Comparison of ENCODE assay signal across 8 cellular contexts in the genomic region with DNA sequence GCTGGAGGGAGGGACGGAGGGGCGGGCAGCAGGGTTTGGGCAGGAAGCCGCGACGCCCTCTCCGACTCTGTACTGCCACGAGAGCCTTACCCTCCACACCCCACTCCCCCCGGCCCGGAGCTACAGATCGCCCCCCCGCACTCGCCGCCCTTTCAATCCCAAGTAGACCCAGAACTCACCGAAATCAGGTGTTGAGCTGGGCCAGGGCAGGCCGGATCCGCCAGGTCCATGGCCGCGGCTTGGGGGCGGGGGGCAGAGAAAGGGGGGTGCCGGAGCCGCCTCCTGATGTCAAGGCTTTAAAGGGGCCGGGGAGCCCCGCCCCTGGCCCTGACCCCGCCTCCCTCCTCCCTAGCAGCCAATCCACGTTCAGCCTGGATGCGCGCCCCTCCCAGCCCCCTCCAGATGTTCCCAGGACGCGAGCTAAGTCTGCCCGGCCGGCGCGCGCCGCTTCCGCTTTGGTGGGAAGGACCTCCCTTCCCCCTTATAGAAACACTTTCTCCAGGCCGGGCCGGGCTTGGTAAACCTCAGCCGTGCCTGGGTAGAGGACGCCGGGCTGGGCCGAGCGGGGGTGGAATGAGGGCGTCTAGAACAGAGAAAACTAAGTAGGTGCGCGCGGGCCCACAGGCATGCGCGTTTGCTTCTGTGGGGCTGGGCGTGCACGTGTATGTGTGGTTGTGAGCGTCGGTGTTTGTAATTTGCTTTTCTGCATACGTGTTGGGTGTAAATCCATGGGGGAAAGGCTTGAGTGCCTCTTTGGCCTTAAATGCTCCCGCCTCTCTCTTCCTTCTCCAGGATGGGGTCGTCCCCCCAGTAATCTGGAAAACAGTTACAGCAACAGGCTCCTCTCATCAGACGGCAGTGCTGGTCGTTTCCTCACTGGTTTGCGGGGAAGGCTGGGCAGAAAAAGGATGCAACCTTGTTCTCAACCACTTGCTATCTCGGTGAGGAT. TPM values are rescaled to one million over a fixed set of nuclear protein-coding genes. Genes with fewer than 3 reads are reported as not detected.
DNase-seq lines count a peak whose midpoint lies in the region; ATAC-seq and TF ChIP-seq lines count a peak whose summit lies in the region.

A gene with protein sequence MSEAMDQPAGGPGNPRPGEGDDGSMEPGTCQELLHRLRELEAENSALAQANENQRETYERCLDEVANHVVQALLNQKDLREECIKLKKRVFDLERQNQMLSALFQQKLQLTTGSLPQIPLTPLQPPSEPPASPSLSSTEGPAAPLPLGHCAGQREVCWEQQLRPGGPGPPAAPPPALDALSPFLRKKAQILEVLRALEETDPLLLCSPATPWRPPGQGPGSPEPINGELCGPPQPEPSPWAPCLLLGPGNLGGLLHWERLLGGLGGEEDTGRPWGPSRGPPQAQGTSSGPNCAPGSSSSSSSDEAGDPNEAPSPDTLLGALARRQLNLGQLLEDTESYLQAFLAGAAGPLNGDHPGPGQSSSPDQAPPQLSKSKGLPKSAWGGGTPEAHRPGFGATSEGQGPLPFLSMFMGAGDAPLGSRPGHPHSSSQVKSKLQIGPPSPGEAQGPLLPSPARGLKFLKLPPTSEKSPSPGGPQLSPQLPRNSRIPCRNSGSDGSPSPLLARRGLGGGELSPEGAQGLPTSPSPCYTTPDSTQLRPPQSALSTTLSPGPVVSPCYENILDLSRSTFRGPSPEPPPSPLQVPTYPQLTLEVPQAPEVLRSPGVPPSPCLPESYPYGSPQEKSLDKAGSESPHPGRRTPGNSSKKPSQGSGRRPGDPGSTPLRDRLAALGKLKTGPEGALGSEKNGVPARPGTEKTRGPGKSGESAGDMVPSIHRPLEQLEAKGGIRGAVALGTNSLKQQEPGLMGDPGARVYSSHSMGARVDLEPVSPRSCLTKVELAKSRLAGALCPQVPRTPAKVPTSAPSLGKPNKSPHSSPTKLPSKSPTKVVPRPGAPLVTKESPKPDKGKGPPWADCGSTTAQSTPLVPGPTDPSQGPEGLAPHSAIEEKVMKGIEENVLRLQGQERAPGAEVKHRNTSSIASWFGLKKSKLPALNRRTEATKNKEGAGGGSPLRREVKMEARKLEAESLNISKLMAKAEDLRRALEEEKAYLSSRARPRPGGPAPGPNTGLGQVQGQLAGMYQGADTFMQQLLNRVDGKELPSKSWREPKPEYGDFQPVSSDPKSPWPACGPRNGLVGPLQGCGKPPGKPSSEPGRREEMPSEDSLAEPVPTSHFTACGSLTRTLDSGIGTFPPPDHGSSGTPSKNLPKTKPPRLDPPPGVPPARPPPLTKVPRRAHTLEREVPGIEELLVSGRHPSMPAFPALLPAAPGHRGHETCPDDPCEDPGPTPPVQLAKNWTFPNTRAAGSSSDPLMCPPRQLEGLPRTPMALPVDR (N-terminal part only) (minus strand): TSS at position 271 of the 949 bp plus-strand sequence. CDS start 24,369 bp downstream, outside the sequence.

- peak; percentile 77 for ATAC-seq in GM23338
- peak; percentile 98 for ATAC-seq in natural killer cell treated with Interleukin-12 subunit alpha and Interleukin-12 subunit beta and Interleukin-15 and Interleukin-18, amount 100 ng/mL, for 72 hours

- H3K27ac Mint-ChIP-seq in GM23338, result peak within 1 kb of the TSS; percentile 100
- peak within 1 kb of the TSS; percentile 69 to 83 for H3K27ac Mint-ChIP-seq in natural killer cell treated with Interleukin-12 subunit alpha and Interleukin-12 subunit beta and Interleukin-15 and Interleukin-18, amount 100 ng/mL, for 72 hours

- no peaks in the 10 kb centered on the region for H3K9me3 ChIP-seq in DOHH2 (ENCODE audit: control insufficient read depth, insufficient read depth, low read length)

- H3K36me3 Mint-ChIP-seq in GM23338 (ENCODE audit: low read depth), result no peaks in the 10 kb centered on the region; the same call in 2 of the 3 replicates
- H3K36me3 Mint-ChIP-seq in natural killer cell treated with Interleukin-12 subunit alpha and Interleukin-12 subunit beta and Interleukin-15 and Interleukin-18, amount 100 ng/mL, for 72 hours, result no peaks in the 10 kb centered on the region

- H3K9me3 Mint-ChIP-seq in GM23338, result no peaks in the 10 kb centered on the region
- no peaks in the 10 kb centered on the region for H3K9me3 Mint-ChIP-seq in natural killer cell treated with Interleukin-12 subunit alpha and Interleukin-12 subunit beta and Interleukin-15 and Interleukin-18, amount 100 ng/mL, for 72 hours

- H3K4me2 ChIP-seq in DOHH2 (ENCODE audit: low read length) (peak within 1 kb of the TSS; percentile 96), GM23338 (peak within 1 kb of the TSS; percentile 100)

- no peaks in the 10 kb centered on the region for H3F3A ChIP-seq in DOHH2 (ENCODE audit: control insufficient read depth, insufficient read depth)
- H3F3A ChIP-seq in GM23338 (replicated peaks; ENCODE audit: low read depth), result 0 out of 2 replicates have a peak, but pooled peaks cover 6% of the 10 kb centered on the region

- DNase-seq in GM23338 (ENCODE audit: low spot score), result peak; percentile 99
- DNase-seq in LNCaP clone FGC (ENCODE audit: low read depth), result peak; percentile 63
- peak; percentile 95 for DNase-seq in RPMI8226
- peak; percentile 90 for DNase-seq in activated T-helper 9 cell treated with anti-CD3 and anti-CD28 coated beads, Interleukin-2, amount 50 U/mL, for 16 hours (ENCODE audit: low read depth)
- DNase-seq in fibroblast of mammary gland (ENCODE audit: low read depth), result peak; percentile 95
- peak; percentile 98 for DNase-seq in natural killer cell treated with Interleukin-12 subunit alpha and Interleukin-12 subunit beta and Interleukin-15 and Interleukin-18, amount 100 ng/mL, for 72 hours (ENCODE audit: low spot score)
- DNase-seq in stimulated activated naive CD4-positive, alpha-beta T cell treated with Interleukin-2 at 50 U/mL for 16 hours (lab: John Stamatoyannopoulos, UW), result peak; percentile 92

- no peaks in the 10 kb centered on the region for H3K9me2 ChIP-seq in DOHH2 (replicated peaks; ENCODE audit: control insufficient read depth, low read length)
- H3K9me2 ChIP-seq in GM23338 (ENCODE audit: insufficient read depth), result no peaks in the 10 kb centered on the region

- H3K4me1 Mint-ChIP-seq in GM23338, result peaks cover 40% of the 10 kb centered on the region
- H3K4me1 Mint-ChIP-seq in natural killer cell treated with Interleukin-12 subunit alpha and Interleukin-12 subunit beta and Interleukin-15 and Interleukin-18, amount 100 ng/mL, for 72 hours (ENCODE audit: low read depth in 2 of 2), result peaks cover 18 to 26% of the 10 kb centered on the region in 2 donors

- H3K27me3 Mint-ChIP-seq in GM23338 (ENCODE audit: insufficient read depth, low read depth, poor library complexity), result peaks cover 15% of the 10 kb centered on the region
- H3K27me3 Mint-ChIP-seq in natural killer cell treated with Interleukin-12 subunit alpha and Interleukin-12 subunit beta and Interleukin-15 and Interleukin-18, amount 100 ng/mL, for 72 hours, result peaks cover 5 to 16% of the 10 kb centered on the region in 2 donors

- H3K36me3 ChIP-seq in DOHH2 (ENCODE audit: control insufficient read depth, low read length) (no peaks in the 10 kb centered on the region), GM23338 (ENCODE audit: insufficient read depth) (no peaks in the 10 kb centered on the region)

- no peaks in the 10 kb centered on the region for H4K20me1 ChIP-seq in DOHH2 (ENCODE audit: control insufficient read depth, insufficient read depth, low read depth, low read length)
- H4K20me1 ChIP-seq in GM23338 (replicated peaks; ENCODE audit: insufficient read depth), result peaks cover 12% of the 10 kb centered on the region

- peak within 1 kb of the TSS; percentile 99 for H3K4me3 Mint-ChIP-seq in GM23338
- peak within 1 kb of the TSS; percentile 87 for H3K4me3 Mint-ChIP-seq in natural killer cell treated with Interleukin-12 subunit alpha and Interleukin-12 subunit beta and Interleukin-15 and Interleukin-18, amount 100 ng/mL, for 72 hours

- H3K79me2 ChIP-seq in DOHH2 (ENCODE audit: control insufficient read depth, low read length) (peaks cover 34% of the 10 kb centered on the region), GM23338 (replicated peaks; ENCODE audit: insufficient read depth) (peaks cover 42% of the 10 kb centered on the region)

- H3K4me3 ChIP-seq in DOHH2 (ENCODE audit: low read length) (peak within 1 kb of the TSS; percentile 95), GM23338 (peak within 1 kb of the TSS; percentile 75), LNCaP clone FGC (ENCODE audit: low read depth, low read length) (peak within 1 kb of the TSS; percentile 63), fibroblast of mammary gland (ENCODE audit: control insufficient read depth, low read depth, low read length) (peak within 1 kb of the TSS; percentile 80)

- no peak for TF ChIP-seq CTCF in DOHH2 (IDR thresholded peaks at IDR 0.05; ENCODE audit: low read depth, low read length, poor library complexity, severe bottlenecking)
- no peak for TF ChIP-seq CTCF in GM23338 (conservative IDR thresholded peaks at IDR 0.05; ENCODE audit: low read depth in 2 of 2)
- TF ChIP-seq CTCF in LNCaP clone FGC (IDR thresholded peaks at IDR 0.05; ENCODE audit: control insufficient read depth, extremely low read depth, insufficient read depth), result no peak
- TF ChIP-seq CTCF in fibroblast of mammary gland (conservative IDR thresholded peaks at IDR 0.05; ENCODE audit: control insufficient read depth, insufficient read depth, low read depth, low read length), result no peak

- H3K4me1 ChIP-seq in DOHH2 (ENCODE audit: control insufficient read depth, low read length) (peaks cover 31% of the 10 kb centered on the region), GM23338 (ENCODE audit: insufficient read depth) (peaks cover 27% of the 10 kb centered on the region)

- peak within 1 kb of the TSS; percentile 74; the same call in 1 of the 2 replicates for H2AFZ ChIP-seq in GM23338

- H3K27ac ChIP-seq in DOHH2 (ENCODE audit: low read depth, low read length) (peak within 1 kb of the TSS; percentile 40), GM23338 (ENCODE audit: low read depth) (peak within 1 kb of the TSS; percentile 94)

- H3K27me3 ChIP-seq in DOHH2 (ENCODE audit: control insufficient read depth, low read length) (no peaks in the 10 kb centered on the region), GM23338 (ENCODE audit: insufficient read depth) (no peaks in the 10 kb centered on the region)

TF ChIP-seq in GM23338, 12 proteins besides CTCF, POLR2A, EP300 and RAD21 (continues in another document):
- peak; percentile 77 for TF ChIP-seq POLR2AphosphoS5 (IDR thresholded peaks at IDR 0.05; ENCODE audit: low read depth)
- TF ChIP-seq, protein P1, sequence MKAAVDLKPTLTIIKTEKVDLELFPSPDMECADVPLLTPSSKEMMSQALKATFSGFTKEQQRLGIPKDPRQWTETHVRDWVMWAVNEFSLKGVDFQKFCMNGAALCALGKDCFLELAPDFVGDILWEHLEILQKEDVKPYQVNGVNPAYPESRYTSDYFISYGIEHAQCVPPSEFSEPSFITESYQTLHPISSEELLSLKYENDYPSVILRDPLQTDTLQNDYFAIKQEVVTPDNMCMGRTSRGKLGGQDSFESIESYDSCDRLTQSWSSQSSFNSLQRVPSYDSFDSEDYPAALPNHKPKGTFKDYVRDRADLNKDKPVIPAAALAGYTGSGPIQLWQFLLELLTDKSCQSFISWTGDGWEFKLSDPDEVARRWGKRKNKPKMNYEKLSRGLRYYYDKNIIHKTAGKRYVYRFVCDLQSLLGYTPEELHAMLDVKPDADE (IDR thresholded peaks at IDR 0.05), result peak; percentile 42; the same call in 1 of the 2 replicates

RNA-seq across cellular contexts. Expression of the gene that starts here (rescaled TPM):
- 30.0 and 37.0 TPM in 2 replicates for total RNA-seq in GM23338 (2014; rRNA removed; shearing (Covaris generic))
- polyA plus RNA-seq in GM23338 (2016; fragmentation: Nextera tagmentation; extraction: Ambion mirVana), result 10.2 TPM in 2 replicates
- total RNA-seq in natural killer cell treated with Interleukin-12 subunit alpha and Interleukin-12 subunit beta and Interleukin-15 and Interleukin-18, amount 100 ng/mL, for 72 hours, result 1 to 10 TPM; 1.9 to 4.4 TPM

Comparison
In these comparisons a context has a peak if more than half of its experiments do, and no peak if none do; other contexts are left out.
1. Peak in every context shown above with its lines: DNase-seq, ATAC-seq, H3K4me3 ChIP-seq and H3K27ac ChIP-seq.